In genomic region chr1:212012034-212012740, GRCh38 we compare ENCODE assay signal across 8 cellular contexts. TPM values are rescaled to one million over a fixed set of nuclear protein-coding genes. Genes with fewer than 3 reads are reported as not detected.
DNase-seq lines count a peak whose midpoint lies in the region; ATAC-seq and TF ChIP-seq lines count a peak whose summit lies in the region.

No MANE protein-coding gene starts in this region.

- H3K4me1 ChIP-seq in heart left ventricle = no peaks in the 10 kb centered on the region

- TF ChIP-seq CTCF in LNCaP clone FGC (IDR thresholded peaks at IDR 0.05; ENCODE audit: control insufficient read depth, extremely low read depth, insufficient read depth) (peak; percentile 98), heart left ventricle (IDR thresholded peaks at IDR 0.05) (peak; percentile 84 to 95 (median 90))

- H3K9me3 ChIP-seq in heart left ventricle = no peaks in the 10 kb centered on the region

- H3K4me3 ChIP-seq in LNCaP clone FGC (ENCODE audit: low read depth, low read length) = no peak overlapping the region
- H3K4me3 ChIP-seq in heart left ventricle = no peak overlapping the region

- H3K27ac ChIP-seq in heart left ventricle = no peak overlapping the region

- POLR2A ChIA-PET in activated naive CD8-positive, alpha-beta T cell treated with anti-CD3 and anti-CD28 coated beads, Interleukin-2, amount 10 ng/mL, durations not matched to agents 7 days and 5 days (lab: Charles Lee) = interaction anchor here (1.6 kb wide), 1 partner anchor 23 kb away, joined by 5 read pairs; the partner anchor contains the start of genes DTL and INTS7

- intact Hi-C loops in heart left ventricle (cut with DNase I) = loop anchor here in 4 of 10 donors (5.0 kb wide), 3 partner anchors 330 to 445 kb away; no protein-coding TSS in a partner anchor

- no peaks in the 10 kb centered on the region for H3K27me3 ChIP-seq in heart left ventricle

- H3K36me3 Mint-ChIP-seq in activated naive CD8-positive, alpha-beta T cell treated with anti-CD3 and anti-CD28 coated beads, Interleukin-2, amount 10 ng/mL, durations not matched to agents 7 days and 5 days = peaks cover 20% of the 10 kb centered on the region

- H3K27me3 Mint-ChIP-seq in activated naive CD8-positive, alpha-beta T cell treated with anti-CD3 and anti-CD28 coated beads, Interleukin-2, amount 10 ng/mL, durations not matched to agents 7 days and 5 days = no peaks in the 10 kb centered on the region

- H3K27ac Mint-ChIP-seq in activated naive CD8-positive, alpha-beta T cell treated with anti-CD3 and anti-CD28 coated beads, Interleukin-2, amount 10 ng/mL, durations not matched to agents 7 days and 5 days = no peak overlapping the region

- WGBS in heart left ventricle, 4 donors = 57 to 66% (median 59%) methylated on average over 7 of the region's 7 CpGs

- TF ChIP-seq POLR2A in heart left ventricle (IDR thresholded peaks at IDR 0.05) = no peak

- ATAC-seq in GM21717 (IDR thresholded peaks at IDR 0.05; ENCODE audit: unreplicated experiment) (peak; percentile 90), SK-N-SH treated with all-trans-retinoic acid at 6 μM for 48 hours (peak; percentile 100), heart left ventricle (peak; percentile 69 to 93 (median 86)), HG02571 (IDR thresholded peaks at IDR 0.05; ENCODE audit: unreplicated experiment) (no peak)
- ATAC-seq in activated naive CD8-positive, alpha-beta T cell treated with anti-CD3 and anti-CD28 coated beads, Interleukin-2, amount 10 ng/mL, durations not matched to agents 7 days and 5 days (ENCODE audit: low read depth) = peak; percentile 90

- H3K4me3 Mint-ChIP-seq in activated naive CD8-positive, alpha-beta T cell treated with anti-CD3 and anti-CD28 coated beads, Interleukin-2, amount 10 ng/mL, durations not matched to agents 7 days and 5 days = no peak overlapping the region

- DNase-seq in ELF-1 (ENCODE audit: low read depth, low spot score) (peak; percentile 68), LNCaP clone FGC (ENCODE audit: low read depth) (no peak), heart left ventricle (peak in 4 of 5 donors; percentile 39 to 66 (median 59)), renal cortical epithelial cell (ENCODE audit: low read depth) (peak; percentile 63)
- peak; percentile 48 for DNase-seq in activated naive CD8-positive, alpha-beta T cell treated with anti-CD3 and anti-CD28 coated beads, Interleukin-2, amount 10 ng/mL, durations not matched to agents 7 days and 5 days

- H3K36me3 ChIP-seq in heart left ventricle = peaks cover 0 to 42% (median 12%) of the 10 kb centered on the region in 9 donors

- H3K9me3 Mint-ChIP-seq in activated naive CD8-positive, alpha-beta T cell treated with anti-CD3 and anti-CD28 coated beads, Interleukin-2, amount 10 ng/mL, durations not matched to agents 7 days and 5 days = no peaks in the 10 kb centered on the region

- peaks cover 2% of the 10 kb centered on the region for H3K4me1 Mint-ChIP-seq in activated naive CD8-positive, alpha-beta T cell treated with anti-CD3 and anti-CD28 coated beads, Interleukin-2, amount 10 ng/mL, durations not matched to agents 7 days and 5 days

TF ChIP-seq in SK-N-SH treated with all-trans-retinoic acid at 6 μM for 48 hours, 23 proteins besides CTCF, POLR2A, EP300 and RAD21:
- TF ChIP-seq TCF4 (CRISPR knock-in tag; IDR thresholded peaks at IDR 0.05; ENCODE audit: borderline replicate concordance) (no peak), PPARA (CRISPR knock-in tag; IDR thresholded peaks at IDR 0.05; ENCODE audit: borderline replicate concordance) (no peak), TOX (CRISPR knock-in tag; IDR thresholded peaks at IDR 0.05; ENCODE audit: borderline replicate concordance) (no peak), GLIS3 (CRISPR knock-in tag; IDR thresholded peaks at IDR 0.05) (no peak), POU6F1 (CRISPR knock-in tag; IDR thresholded peaks at IDR 0.05; ENCODE audit: borderline replicate concordance, low read depth) (no peak), PATZ1 (CRISPR knock-in tag; IDR thresholded peaks at IDR 0.05; ENCODE audit: borderline replicate concordance) (no peak), CSDC2 (CRISPR knock-in tag; IDR thresholded peaks at IDR 0.05) (no peak), ZC3H10 (CRISPR knock-in tag; IDR thresholded peaks at IDR 0.05) (no peak), ZFP3 (CRISPR knock-in tag; IDR thresholded peaks at IDR 0.05) (no peak)

RNA-seq across cellular contexts. Expression of gene INTS7, which starts 23.2 kb away (rescaled TPM):
- total RNA-seq in activated naive CD8-positive, alpha-beta T cell treated with anti-CD3 and anti-CD28 coated beads, Interleukin-2, amount 10 ng/mL, durations not matched to agents 7 days and 5 days = 10 to 100 TPM; 22.6 to 23.0 TPM
- total RNA-seq in heart left ventricle (10 to 100 TPM in 4 of 9 donors, 1 to 10 TPM in 5; 5.8 to 12.9 (median 9.5) TPM), renal cortical epithelial cell (10.4 and 18.9 TPM in 2 replicates)
- 1 to 10 TPM; 3.6 to 9.1 TPM for polyA plus RNA-seq in heart left ventricle

RNA-seq across cellular contexts. Expression of gene DTL, which starts 23.4 kb away (rescaled TPM):
- total RNA-seq in activated naive CD8-positive, alpha-beta T cell treated with anti-CD3 and anti-CD28 coated beads, Interleukin-2, amount 10 ng/mL, durations not matched to agents 7 days and 5 days = 10 to 100 TPM; 49.7 to 54.7 TPM
- 1 to 10 TPM in 1 of 9 donors, under 1 TPM in 7, not detected in 1; 0.20 to 6.2 (median 0.47) TPM for total RNA-seq in heart left ventricle
- polyA plus RNA-seq in heart left ventricle = under 1 TPM; 0.08 to 0.43 TPM
- 1.1 and 10.2 TPM in 2 replicates for total RNA-seq in renal cortical epithelial cell
